In the genomic region with DNA sequence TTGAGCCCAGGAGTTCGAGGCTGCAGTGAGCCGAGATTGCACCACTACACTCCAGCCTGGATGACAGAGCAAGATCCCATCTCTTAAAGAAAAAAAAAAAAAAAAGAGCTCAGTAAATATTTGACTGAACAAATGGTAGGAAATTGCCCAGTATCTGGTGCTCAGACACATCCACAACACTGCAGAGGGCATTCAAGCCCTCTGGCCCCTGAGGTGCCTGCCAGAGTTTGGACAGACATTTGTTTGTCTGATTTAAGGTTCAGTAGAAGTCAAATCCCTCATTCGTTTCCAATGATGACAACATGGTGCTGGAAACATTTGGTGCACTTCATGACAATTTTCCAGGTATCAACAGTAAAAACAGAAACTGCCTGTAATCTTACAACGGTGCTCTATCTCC, we compare ENCODE assay signal across 30 cellular contexts.
"Had no signal": no experiment of that assay in that cellular context is flagged by ENCODE, and none has a peak within 500 bp of the region (broad histone marks: within the 10 kb centered on the region; RNA-seq: fewer than 3 reads in every experiment).

No MANE protein-coding gene starts in this region.

- H3K4me3 Mint-ChIP-seq: activated CD4-positive, alpha-beta T cell treated with anti-CD3 and anti-CD28 coated beads, Interleukin-2, amount 10 ng/mL, durations not matched to agents 24 days and 14 days; activated naive CD4-positive, alpha-beta T cell treated with anti-CD3 and anti-CD28 coated beads for 36 hours; activated T-cell treated with anti-CD3 and anti-CD28 coated beads, Interleukin-2, amount 50 U/mL, for 72 hours had no signal

- ATAC-seq: activated naive CD4-positive, alpha-beta T cell treated with anti-CD3 and anti-CD28 coated beads, Interleukin-2, amount 50 U/mL, for 72 hours; activated T-cell treated with anti-CD3 and anti-CD28 coated beads, Interleukin-2, amount 50 U/mL, for 72 hours; body of pancreas; Right ventricle myocardium inferior had no signal

- DNase-seq: activated CD4-positive, alpha-beta T cell treated with anti-CD3 and anti-CD28 coated beads, Interleukin-2, amount 10 ng/mL, durations not matched to agents 24 days and 14 days; activated CD4-positive, alpha-beta T cell treated with anti-CD3 and anti-CD28 coated beads, Interleukin-2, amount 50 U/mL, for 48 hours; activated CD4-positive, CD25-positive, alpha-beta regulatory T cell; activated gamma-delta T cell treated with Interleukin-2 at 50 U/mL for 16 hours; activated naive CD4-positive, alpha-beta T cell treated with anti-CD3 and anti-CD28 coated beads for 36 hours; activated T-cell treated with anti-CD3 and anti-CD28 coated beads, Interleukin-2, amount 50 U/mL, for 1 hour; activated T-cell treated with anti-CD3 and anti-CD28 coated beads, Interleukin-2, amount 50 U/mL, for 72 hours; adrenal gland; body of pancreas; Karpas-422; KBM-7; NCI-H1105; NCI-H1417 treated with DMSO at 0.1 percent for 48 hours; NCI-H187 treated with DMSO at 0.1 percent for 48 hours; NCI-H2081; NCI-H2171 treated with DMSO at 0.1 percent for 48 hours; NCI-H2227 treated with DMSO at 0.1 percent for 48 hours; NCI-H446; NCI-H524 treated with DMSO at 0.1 percent for 48 hours; NK-92 treated with Interleukin-12 subunit alpha and Interleukin-12 subunit beta, amount 100 ng/mL, for 24 hours; PC-9; SIG-M5; SW 1271; T-helper 1 cell; T-helper 2 cell; T-helper 9 cell; WERI-Rb-1 had no signal

- H3K27ac Mint-ChIP-seq: activated CD4-positive, alpha-beta T cell treated with anti-CD3 and anti-CD28 coated beads, Interleukin-2, amount 10 ng/mL, durations not matched to agents 24 days and 14 days; activated naive CD4-positive, alpha-beta T cell treated with anti-CD3 and anti-CD28 coated beads for 36 hours; activated naive CD4-positive, alpha-beta T cell treated with anti-CD3 and anti-CD28 coated beads, Interleukin-2, amount 50 U/mL, for 72 hours; activated T-cell treated with anti-CD3 and anti-CD28 coated beads, Interleukin-2, amount 50 U/mL, for 72 hours; activated T-helper 2 cell treated with anti-CD3 and anti-CD28 coated beads, Interferon-gamma antibody, Interleukin-2, Interleukin-4, amounts not matched to agents 10 μg/mL and 5 μg/mL and 100 μg/mL, durations not matched to agents 14 hours and 24 hours and 36 hours had no signal

- H3K4me1 Mint-ChIP-seq: activated CD4-positive, alpha-beta T cell treated with anti-CD3 and anti-CD28 coated beads, Interleukin-2, amount 10 ng/mL, durations not matched to agents 24 days and 14 days had no signal

- H3K27me3 Mint-ChIP-seq: activated CD4-positive, alpha-beta T cell treated with anti-CD3 and anti-CD28 coated beads, Interleukin-2, amount 10 ng/mL, durations not matched to agents 24 days and 14 days had no signal
